In genomic region chr19:2627319-2627829, GRCh38 we compare ENCODE assay signal across 7 cellular contexts.
DNase-seq lines count a peak whose midpoint lies in the region; ATAC-seq and TF ChIP-seq lines count a peak whose summit lies in the region.

No MANE protein-coding gene starts in this region.

- DNase-seq in NCI-H2171 treated with DMSO at 0.1 percent for 48 hours (lab: John Stamatoyannopoulos, UW) (peak; percentile 51), astrocyte of the cerebellum (ENCODE audit: low read depth) (peak; percentile 87), islet precursor cell (peak; percentile 95), endodermal cell (no peak), NCI-H748 (lab: John Stamatoyannopoulos, UW; ENCODE audit: unreplicated experiment) (no peak)
- DNase-seq in stimulated activated CD4-positive, alpha-beta T cell treated with anti-CD3 and anti-CD28 coated beads, Interleukin-12 subunit alpha, Interleukin-12 subunit beta, amount 100 ng/mL, for 4 hours: peak; percentile 43

- H3K27me3 ChIP-seq in endodermal cell (ENCODE audit: control insufficient read depth, insufficient read depth, low read length, poor library complexity, severe bottlenecking): no peaks in the 10 kb centered on the region

- no peak overlapping the region for H3K4me3 Mint-ChIP-seq in endodermal cell

- H3K9me3 Mint-ChIP-seq in endodermal cell: peaks cover 36% of the 10 kb centered on the region

- no peak overlapping the region for H3K27ac Mint-ChIP-seq in endodermal cell

- in situ Hi-C loops in astrocyte of the cerebellum (cut with HindIII; ENCODE audit: low sequenced_read_pairs): no loop called here

- H3K27ac ChIP-seq in endodermal cell (ENCODE audit: low read depth, low read length): no peak overlapping the region

- no peaks in the 10 kb centered on the region for H3K36me3 ChIP-seq in endodermal cell (ENCODE audit: control insufficient read depth, insufficient read depth, low read length)

- no peak for TF ChIP-seq CTCF in astrocyte of the cerebellum (IDR thresholded peaks at IDR 0.05; ENCODE audit: low read depth, low read length, missing control alignments)
- no peak for TF ChIP-seq CTCF in endodermal cell (conservative IDR thresholded peaks at IDR 0.05)

- no peak overlapping the region for H3K4me3 ChIP-seq in astrocyte of the cerebellum (ENCODE audit: low read depth, low read length)
- no peak overlapping the region for H3K4me3 ChIP-seq in endodermal cell (ENCODE audit: low read length)

- ATAC-seq in GM19397 (IDR thresholded peaks at IDR 0.05; ENCODE audit: unreplicated experiment): peak; percentile 32

- H3K27me3 Mint-ChIP-seq in endodermal cell (ENCODE audit: insufficient read depth): peaks cover 6% of the 10 kb centered on the region

- peaks cover 23% of the 10 kb centered on the region for H3K9me3 ChIP-seq in endodermal cell (ENCODE audit: control insufficient read depth, low read length)

- no peak overlapping the region for H3K9ac ChIP-seq in endodermal cell (ENCODE audit: extremely low read depth, low read length, poor library complexity, severe bottlenecking)

- peaks cover 13% of the 10 kb centered on the region for H3K36me3 Mint-ChIP-seq in endodermal cell (ENCODE audit: low read depth)

- no peaks in the 10 kb centered on the region for H3K4me1 ChIP-seq in endodermal cell (ENCODE audit: control insufficient read depth, insufficient read depth, low read length)

- no peaks in the 10 kb centered on the region for H3K4me1 Mint-ChIP-seq in endodermal cell

- 89 to 90% methylated on average over 13 to 17 of the region's 17 CpGs for WGBS in endodermal cell (ENCODE audit: insufficient coverage in 1 of 2, insufficient read length in 1 of 2), 2 experiments

Comparison
In these comparisons a context has a peak if more than half of its experiments do, and no peak if none do; other contexts are left out.
1. DNase-seq: peak in NCI-H2171 treated with DMSO at 0.1 percent for 48 hours (single experiment), astrocyte of the cerebellum (single experiment), islet precursor cell (single experiment) and stimulated activated CD4-positive, alpha-beta T cell treated with anti-CD3 and anti-CD28 coated beads, Interleukin-12 subunit alpha, Interleukin-12 subunit beta, amount 100 ng/mL, for 4 hours (single experiment); none in endodermal cell (single experiment) and NCI-H748 (single experiment).